22 cellular contexts compared by ENCODE assay signal in the genomic region with DNA sequence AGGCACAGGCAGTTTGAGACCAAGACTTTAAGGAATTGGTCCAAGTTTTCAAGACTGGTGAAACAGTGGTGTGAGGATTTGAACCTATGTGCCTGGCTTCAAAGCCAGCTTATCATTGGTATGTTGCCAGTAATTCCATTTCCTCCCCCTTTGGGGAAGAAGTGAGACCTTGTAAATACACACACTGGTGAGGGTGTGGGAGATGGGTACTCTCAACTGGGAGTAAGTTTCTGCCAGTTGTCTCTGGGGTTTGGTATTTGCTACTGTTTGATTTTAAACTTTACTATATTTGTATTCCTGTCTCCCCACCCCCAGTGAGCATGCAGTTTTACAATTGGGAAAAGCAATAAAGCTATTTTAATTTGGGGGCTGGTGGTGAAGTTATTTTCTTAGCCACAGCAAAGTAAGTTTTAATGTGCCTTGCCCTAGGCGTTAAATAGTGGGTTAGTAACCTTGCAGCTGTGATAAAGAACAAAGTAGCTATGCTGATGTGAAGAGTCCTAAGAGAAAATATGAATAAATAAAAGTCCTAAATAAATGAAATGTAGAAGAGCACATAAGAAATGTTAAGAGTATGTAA.
"Had no signal": no experiment of that assay in that cellular context is flagged by ENCODE, and none has a peak within 500 bp of the region (broad histone marks: within the 10 kb centered on the region; RNA-seq: fewer than 3 reads in every experiment).

No MANE protein-coding gene starts in this region.

- DNase-seq: activated CD4-positive, alpha-beta memory T cell treated with anti-CD3 and anti-CD28 coated beads, Interleukin-2, amount 10 ng/mL, durations not matched to agents 7 days and 5 days; activated CD4-positive, alpha-beta T cell treated with anti-CD3 and anti-CD28 coated beads, Interleukin-2, amount 10 ng/mL, durations not matched to agents 24 days and 14 days; activated CD4-positive, CD25-positive, alpha-beta regulatory T cell; activated naive CD4-positive, alpha-beta T cell treated with Interleukin-2 at 50 U/mL for 16 hours; activated naive CD8-positive, alpha-beta T cell treated with anti-CD3 and anti-CD28 coated beads for 36 hours; activated T-cell treated with anti-CD3 and anti-CD28 coated beads, Interleukin-2, amount 50 U/mL, for 24 hours; cerebellar nuclear complex; cortex of kidney; endodermal cell; esophagus squamous epithelium; gastrocnemius medialis; hippocampal formation; nephron progenitor cell; stimulated activated CD4-positive, alpha-beta T cell treated with anti-CD3 and anti-CD28 coated beads, Interleukin-15, amount 100 ng/mL, for 24 hours; stimulated activated CD4-positive, alpha-beta T cell treated with anti-CD3 and anti-CD28 coated beads, Interleukin-2, amount 100 ng/mL, for 48 hours; stimulated activated CD8-positive, alpha-beta memory T cell treated with anti-CD3 and anti-CD28 coated beads, Interleukin-4, amount 100 ng/mL, for 48 hours; stimulated activated naive B cell treated with anti-CD40 and anti-IgM and Interleukin-4, amounts not matched to agents 10 μg/mL and 1 μg/mL and 100 μg/mL, for 72 hours; T1000; transverse colon; uterus had no signal

- H3K27me3 Mint-ChIP-seq: activated CD4-positive, alpha-beta memory T cell treated with anti-CD3 and anti-CD28 coated beads, Interleukin-2, amount 10 ng/mL, durations not matched to agents 7 days and 5 days; activated naive CD8-positive, alpha-beta T cell treated with anti-CD3 and anti-CD28 coated beads for 36 hours; activated T-cell treated with anti-CD3 and anti-CD28 coated beads, Interleukin-2, amount 50 U/mL, for 24 hours; stimulated activated naive B cell treated with anti-CD40 and anti-IgM and Interleukin-4, amounts not matched to agents 10 μg/mL and 1 μg/mL and 100 μg/mL, for 72 hours had no signal

- ATAC-seq: gastrocnemius medialis; sciatic nerve; stimulated activated naive B cell treated with anti-CD40 and anti-IgM and Interleukin-4, amounts not matched to agents 10 μg/mL and 1 μg/mL and 100 μg/mL, for 72 hours had no signal

- H3K27ac Mint-ChIP-seq: activated CD4-positive, alpha-beta memory T cell treated with anti-CD3 and anti-CD28 coated beads, Interleukin-2, amount 10 ng/mL, durations not matched to agents 7 days and 5 days; activated CD4-positive, alpha-beta T cell treated with anti-CD3 and anti-CD28 coated beads, Interleukin-2, amount 10 ng/mL, durations not matched to agents 24 days and 14 days; activated naive CD8-positive, alpha-beta T cell treated with anti-CD3 and anti-CD28 coated beads for 36 hours; activated T-cell treated with anti-CD3 and anti-CD28 coated beads, Interleukin-2, amount 50 U/mL, for 24 hours; endodermal cell; nephron progenitor cell; T-helper 1 cell treated with Interleukin-12 subunit alpha and Interleukin-12 subunit beta and Interleukin-4 antibody, amounts not matched to agents 30 μg/mL and 1 μg/mL, for 36 hours had no signal

- H3K4me3 Mint-ChIP-seq: activated CD4-positive, alpha-beta memory T cell treated with anti-CD3 and anti-CD28 coated beads, Interleukin-2, amount 10 ng/mL, durations not matched to agents 7 days and 5 days; activated CD4-positive, alpha-beta T cell treated with anti-CD3 and anti-CD28 coated beads, Interleukin-2, amount 10 ng/mL, durations not matched to agents 24 days and 14 days; activated naive CD8-positive, alpha-beta T cell treated with anti-CD3 and anti-CD28 coated beads for 36 hours; activated T-cell treated with anti-CD3 and anti-CD28 coated beads, Interleukin-2, amount 50 U/mL, for 24 hours; endodermal cell; nephron progenitor cell; stimulated activated naive B cell treated with anti-CD40 and anti-IgM and Interleukin-4, amounts not matched to agents 10 μg/mL and 1 μg/mL and 100 μg/mL, for 72 hours; T-helper 1 cell treated with Interleukin-12 subunit alpha and Interleukin-12 subunit beta and Interleukin-4 antibody, amounts not matched to agents 30 μg/mL and 1 μg/mL, for 36 hours had no signal
